ENCODE assay signal across 8 cellular contexts in genomic region chr14:91399868-91400640, GRCh38. TPM values are rescaled to one million over a fixed set of nuclear protein-coding genes. Genes with fewer than 3 reads are reported as not detected.
A peak's percentile ranks its signal among the peaks of the same experiment; 100 is the strongest.
DNase-seq lines count a peak whose midpoint lies in the region; ATAC-seq, FAIRE-seq and TF ChIP-seq lines count a peak whose summit lies in the region.

No MANE protein-coding gene starts in this region.

- CTCF ChIA-PET in WTC11 (lab: Charles Lee) = interaction anchor here (0.5 to 5.0 kb wide), 6 partner anchors 18 to 263 kb away, joined by 3 to 41 read pairs (median 5); partner anchors contain the start of gene CCDC88C

- H3K9me3 Mint-ChIP-seq in WTC11 = peaks cover 4% of the 10 kb centered on the region; the same call in 1 of the 2 replicates

- peak overlapping the region; percentile 56; the same call in 1 of the 2 replicates for H3K4me3 ChIP-seq in GM08714 (ENCODE audit: low read length)
- H3K4me3 ChIP-seq in mucosa of descending colon = no peak overlapping the region

- H3K27me3 Mint-ChIP-seq in WTC11 (ENCODE audit: low read depth) = no peaks in the 10 kb centered on the region

- FAIRE-seq in RCC 7860 (lab: Jason Lieb, UNC) = no peak

- ATAC-seq in GM21786 (IDR thresholded peaks at IDR 0.05; ENCODE audit: unreplicated experiment) (peak; percentile 41), WTC11 (peak; percentile 23), mucosa of descending colon (peak; percentile 60), HG02763 (IDR thresholded peaks at IDR 0.05; ENCODE audit: unreplicated experiment) (no peak), GM21576 (IDR thresholded peaks at IDR 0.05; ENCODE audit: unreplicated experiment) (no peak), HG02981 (IDR thresholded peaks at IDR 0.05; ENCODE audit: unreplicated experiment) (no peak)

- H3K4me1 ChIP-seq in mucosa of descending colon (ENCODE audit: low read depth) = peaks cover 80% of the 10 kb centered on the region

- POLR2A ChIA-PET in WTC11 (lab: Charles Lee) = interaction anchor here (0.9 to 2.5 kb wide), 2 partner anchors 13 to 15 kb away, joined by 3 to 6 read pairs; no protein-coding TSS in a partner anchor

- H3K36me3 Mint-ChIP-seq in WTC11 = peaks cover 4% of the 10 kb centered on the region

- DNase-seq in WTC11 (ENCODE audit: low spot score) (no peak), mucosa of descending colon (peak; percentile 69 to 77 (median 75)), RCC 7860 (ENCODE audit: low spot score) (no peak)

- H3K4me1 Mint-ChIP-seq in WTC11 = peaks cover 75% of the 10 kb centered on the region

- H3K9me3 ChIP-seq in mucosa of descending colon = no peaks in the 10 kb centered on the region

- H3K27ac Mint-ChIP-seq in WTC11 = peak overlapping the region; percentile 84

- TF ChIP-seq CTCF in WTC11 (IDR thresholded peaks at IDR 0.05) = no peak
- TF ChIP-seq CTCF in mucosa of descending colon (IDR thresholded peaks at IDR 0.05) = no peak

- peak overlapping the region; percentile 29 for H3K4me3 Mint-ChIP-seq in WTC11

- no peaks in the 10 kb centered on the region for H3K36me3 ChIP-seq in mucosa of descending colon (ENCODE audit: low read depth)

- intact Hi-C loops in mucosa of descending colon (cut with DNase I, micrococcal nuclease) = no loop called here

TF ChIP-seq in WTC11, 78 proteins besides CTCF, POLR2A, EP300 and RAD21:
- TF ChIP-seq ZNF532 (CRISPR knock-in tag; IDR thresholded peaks at IDR 0.05; ENCODE audit: borderline replicate concordance) (no peak), ZNF416 (CRISPR knock-in tag; IDR thresholded peaks at IDR 0.05) (no peak), ZNF281 (CRISPR knock-in tag; IDR thresholded peaks at IDR 0.05) (no peak), ZNF121 (CRISPR knock-in tag; IDR thresholded peaks at IDR 0.05) (no peak), NFATC4 (CRISPR knock-in tag; IDR thresholded peaks at IDR 0.05) (no peak), FOXJ3 (CRISPR knock-in tag; IDR thresholded peaks at IDR 0.05; ENCODE audit: borderline replicate concordance) (no peak), NR1H2 (CRISPR knock-in tag; IDR thresholded peaks at IDR 0.05) (no peak), HMGA2 (CRISPR knock-in tag; IDR thresholded peaks at IDR 0.05) (no peak), GRHL2 (CRISPR knock-in tag; IDR thresholded peaks at IDR 0.05; ENCODE audit: insufficient replicate concordance, severe bottlenecking) (no peak), ZNF425 (CRISPR knock-in tag; conservative IDR thresholded peaks at IDR 0.05) (no peak), NFYB (CRISPR knock-in tag; conservative IDR thresholded peaks at IDR 0.05; ENCODE audit: low read depth) (no peak), ZNF396 (CRISPR knock-in tag; IDR thresholded peaks at IDR 0.05; ENCODE audit: borderline replicate concordance) (no peak), ZNF219 (CRISPR knock-in tag; IDR thresholded peaks at IDR 0.05; ENCODE audit: borderline replicate concordance) (no peak), TEAD1 (CRISPR knock-in tag; IDR thresholded peaks at IDR 0.05) (no peak), ZBTB21 (CRISPR knock-in tag; IDR thresholded peaks at IDR 0.05; ENCODE audit: borderline replicate concordance) (no peak)

RNA-seq across cellular contexts. Expression of gene CCDC88C, which starts 17.6 kb away (rescaled TPM):
- 46.4 to 64.8 TPM (median 46.6 TPM) in 3 replicates for total RNA-seq in WTC11 (2021)
- 10 to 100 TPM; 30.1 to 62.1 (median 56.6) TPM for total RNA-seq in mucosa of descending colon

Comparison
In these comparisons a context has a peak if more than half of its experiments do, and no peak if none do; other contexts are left out.
1. ATAC-seq: peak in GM21786 (single experiment), WTC11 (single experiment) and mucosa of descending colon (single experiment); none in HG02763 (single experiment), GM21576 (single experiment) and HG02981 (single experiment).
2. DNase-seq: peak in mucosa of descending colon (3 of 3); none in WTC11 (single experiment) and RCC 7860 (single experiment).